ENCODE assay signal across 2 cellular contexts in genomic region chr2:82260521-82260920, GRCh38.
TF ChIP-seq lines count a peak whose summit lies in the region.

No MANE protein-coding gene starts in this region.

TF ChIP-seq in H1, 55 proteins besides CTCF, POLR2A, EP300 and RAD21 (continued from another document):
- TF ChIP-seq CBX5 (IDR thresholded peaks at IDR 0.05; ENCODE audit: low read depth, low read length) (no peak), CHD1 (IDR thresholded peaks at IDR 0.05; ENCODE audit: low read depth, low read length) (no peak), BACH1 (IDR thresholded peaks at IDR 0.05; ENCODE audit: low read length) (no peak), ATF2 (IDR thresholded peaks at IDR 0.05; ENCODE audit: low read length) (no peak), CHD2 (IDR thresholded peaks at IDR 0.05; ENCODE audit: low read length) (no peak), RBBP5 (IDR thresholded peaks at IDR 0.05; ENCODE audit: borderline replicate concordance, low read depth, low read length) (no peak), FOSL1 (IDR thresholded peaks at IDR 0.05; ENCODE audit: insufficient read depth, low read depth, low read length) (no peak), TEAD4 (IDR thresholded peaks at IDR 0.05; ENCODE audit: low read depth, low read length) (no peak)
- TF ChIP-seq, protein P1, sequence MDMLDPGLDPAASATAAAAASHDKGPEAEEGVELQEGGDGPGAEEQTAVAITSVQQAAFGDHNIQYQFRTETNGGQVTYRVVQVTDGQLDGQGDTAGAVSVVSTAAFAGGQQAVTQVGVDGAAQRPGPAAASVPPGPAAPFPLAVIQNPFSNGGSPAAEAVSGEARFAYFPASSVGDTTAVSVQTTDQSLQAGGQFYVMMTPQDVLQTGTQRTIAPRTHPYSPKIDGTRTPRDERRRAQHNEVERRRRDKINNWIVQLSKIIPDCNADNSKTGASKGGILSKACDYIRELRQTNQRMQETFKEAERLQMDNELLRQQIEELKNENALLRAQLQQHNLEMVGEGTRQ (IDR thresholded peaks at IDR 0.05; ENCODE audit: low read length) = no peak
TF ChIP-seq in H1: peak in this region for 0.

TF ChIP-seq in HepG2, 621 proteins besides CTCF, POLR2A, EP300 and RAD21:
- TF ChIP-seq, protein P2, sequence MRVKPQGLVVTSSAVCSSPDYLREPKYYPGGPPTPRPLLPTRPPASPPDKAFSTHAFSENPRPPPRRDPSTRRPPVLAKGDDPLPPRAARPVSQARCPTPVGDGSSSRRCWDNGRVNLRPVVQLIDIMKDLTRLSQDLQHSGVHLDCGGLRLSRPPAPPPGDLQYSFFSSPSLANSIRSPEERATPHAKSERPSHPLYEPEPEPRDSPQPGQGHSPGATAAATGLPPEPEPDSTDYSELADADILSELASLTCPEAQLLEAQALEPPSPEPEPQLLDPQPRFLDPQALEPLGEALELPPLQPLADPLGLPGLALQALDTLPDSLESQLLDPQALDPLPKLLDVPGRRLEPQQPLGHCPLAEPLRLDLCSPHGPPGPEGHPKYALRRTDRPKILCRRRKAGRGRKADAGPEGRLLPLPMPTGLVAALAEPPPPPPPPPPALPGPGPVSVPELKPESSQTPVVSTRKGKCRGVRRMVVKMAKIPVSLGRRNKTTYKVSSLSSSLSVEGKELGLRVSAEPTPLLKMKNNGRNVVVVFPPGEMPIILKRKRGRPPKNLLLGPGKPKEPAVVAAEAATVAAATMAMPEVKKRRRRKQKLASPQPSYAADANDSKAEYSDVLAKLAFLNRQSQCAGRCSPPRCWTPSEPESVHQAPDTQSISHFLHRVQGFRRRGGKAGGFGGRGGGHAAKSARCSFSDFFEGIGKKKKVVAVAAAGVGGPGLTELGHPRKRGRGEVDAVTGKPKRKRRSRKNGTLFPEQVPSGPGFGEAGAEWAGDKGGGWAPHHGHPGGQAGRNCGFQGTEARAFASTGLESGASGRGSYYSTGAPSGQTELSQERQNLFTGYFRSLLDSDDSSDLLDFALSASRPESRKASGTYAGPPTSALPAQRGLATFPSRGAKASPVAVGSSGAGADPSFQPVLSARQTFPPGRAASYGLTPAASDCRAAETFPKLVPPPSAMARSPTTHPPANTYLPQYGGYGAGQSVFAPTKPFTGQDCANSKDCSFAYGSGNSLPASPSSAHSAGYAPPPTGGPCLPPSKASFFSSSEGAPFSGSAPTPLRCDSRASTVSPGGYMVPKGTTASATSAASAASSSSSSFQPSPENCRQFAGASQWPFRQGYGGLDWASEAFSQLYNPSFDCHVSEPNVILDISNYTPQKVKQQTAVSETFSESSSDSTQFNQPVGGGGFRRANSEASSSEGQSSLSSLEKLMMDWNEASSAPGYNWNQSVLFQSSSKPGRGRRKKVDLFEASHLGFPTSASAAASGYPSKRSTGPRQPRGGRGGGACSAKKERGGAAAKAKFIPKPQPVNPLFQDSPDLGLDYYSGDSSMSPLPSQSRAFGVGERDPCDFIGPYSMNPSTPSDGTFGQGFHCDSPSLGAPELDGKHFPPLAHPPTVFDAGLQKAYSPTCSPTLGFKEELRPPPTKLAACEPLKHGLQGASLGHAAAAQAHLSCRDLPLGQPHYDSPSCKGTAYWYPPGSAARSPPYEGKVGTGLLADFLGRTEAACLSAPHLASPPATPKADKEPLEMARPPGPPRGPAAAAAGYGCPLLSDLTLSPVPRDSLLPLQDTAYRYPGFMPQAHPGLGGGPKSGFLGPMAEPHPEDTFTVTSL (CRISPR knock-in tag; IDR thresholded peaks at IDR 0.05; ENCODE audit: borderline replicate concordance) = no peak
- TF ChIP-seq, protein P3, sequence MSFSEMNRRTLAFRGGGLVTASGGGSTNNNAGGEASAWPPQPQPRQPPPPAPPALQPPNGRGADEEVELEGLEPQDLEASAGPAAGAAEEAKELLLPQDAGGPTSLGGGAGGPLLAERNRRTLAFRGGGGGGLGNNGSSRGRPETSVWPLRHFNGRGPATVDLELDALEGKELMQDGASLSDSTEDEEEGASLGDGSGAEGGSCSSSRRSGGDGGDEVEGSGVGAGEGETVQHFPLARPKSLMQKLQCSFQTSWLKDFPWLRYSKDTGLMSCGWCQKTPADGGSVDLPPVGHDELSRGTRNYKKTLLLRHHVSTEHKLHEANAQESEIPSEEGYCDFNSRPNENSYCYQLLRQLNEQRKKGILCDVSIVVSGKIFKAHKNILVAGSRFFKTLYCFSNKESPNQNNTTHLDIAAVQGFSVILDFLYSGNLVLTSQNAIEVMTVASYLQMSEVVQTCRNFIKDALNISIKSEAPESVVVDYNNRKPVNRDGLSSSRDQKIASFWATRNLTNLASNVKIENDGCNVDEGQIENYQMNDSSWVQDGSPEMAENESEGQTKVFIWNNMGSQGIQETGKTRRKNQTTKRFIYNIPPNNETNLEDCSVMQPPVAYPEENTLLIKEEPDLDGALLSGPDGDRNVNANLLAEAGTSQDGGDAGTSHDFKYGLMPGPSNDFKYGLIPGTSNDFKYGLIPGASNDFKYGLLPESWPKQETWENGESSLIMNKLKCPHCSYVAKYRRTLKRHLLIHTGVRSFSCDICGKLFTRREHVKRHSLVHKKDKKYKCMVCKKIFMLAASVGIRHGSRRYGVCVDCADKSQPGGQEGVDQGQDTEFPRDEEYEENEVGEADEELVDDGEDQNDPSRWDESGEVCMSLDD (CRISPR knock-in tag; IDR thresholded peaks at IDR 0.05; ENCODE audit: borderline replicate concordance) = no peak
- TF ChIP-seq ZBTB25 (CRISPR knock-in tag; IDR thresholded peaks at IDR 0.05) (no peak), ZNF407 (CRISPR knock-in tag; IDR thresholded peaks at IDR 0.05; ENCODE audit: not compliant biosample characterization) (no peak), ZNF512 (CRISPR knock-in tag; IDR thresholded peaks at IDR 0.05) (no peak), HNF4G (IDR thresholded peaks at IDR 0.05; ENCODE audit: borderline replicate concordance, low read depth, low read length) (no peak), HNF4G (CRISPR knock-in tag; IDR thresholded peaks at IDR 0.05; ENCODE audit: borderline replicate concordance, low read depth) (no peak), PHF5A (CRISPR knock-in tag; IDR thresholded peaks at IDR 0.05; ENCODE audit: low read depth, unreplicated experiment) (no peak), KDM5B (CRISPR knock-in tag; IDR thresholded peaks at IDR 0.05; ENCODE audit: borderline replicate concordance) (no peak), FOXJ3 (CRISPR knock-in tag; IDR thresholded peaks at IDR 0.05; ENCODE audit: borderline replicate concordance) (no peak), RFXANK (CRISPR knock-in tag; IDR thresholded peaks at IDR 0.05) (no peak), GABPB1 (CRISPR knock-in tag; IDR thresholded peaks at IDR 0.05) (no peak), ZFP36 (IDR thresholded peaks at IDR 0.05; ENCODE audit: borderline replicate concordance, low read depth, low read length, partially characterized antibody) (no peak), MYPOP (CRISPR knock-in tag; IDR thresholded peaks at IDR 0.05) (no peak), MEIS2 (CRISPR knock-in tag; IDR thresholded peaks at IDR 0.05) (no peak)
